1 cellular context compared by ENCODE assay signal in genomic region chr14:49089078-49089477, GRCh38.
TF ChIP-seq lines count a peak whose summit lies in the region.

No MANE protein-coding gene starts in this region.

TF ChIP-seq in HepG2, 621 proteins besides CTCF, POLR2A, EP300 and RAD21 (continued from another document):
- no peak for TF ChIP-seq GPN1 (CRISPR knock-in tag; IDR thresholded peaks at IDR 0.05; ENCODE audit: borderline replicate concordance)
- peak; percentile 94 to 97 for TF ChIP-seq MAFK (conservative IDR thresholded peaks at IDR 0.05 in 1 of 2, IDR thresholded peaks at IDR 0.05 in 1 of 2; ENCODE audit: low read length in 2 of 2)
